21 cellular contexts compared by ENCODE assay signal in the genomic region with DNA sequence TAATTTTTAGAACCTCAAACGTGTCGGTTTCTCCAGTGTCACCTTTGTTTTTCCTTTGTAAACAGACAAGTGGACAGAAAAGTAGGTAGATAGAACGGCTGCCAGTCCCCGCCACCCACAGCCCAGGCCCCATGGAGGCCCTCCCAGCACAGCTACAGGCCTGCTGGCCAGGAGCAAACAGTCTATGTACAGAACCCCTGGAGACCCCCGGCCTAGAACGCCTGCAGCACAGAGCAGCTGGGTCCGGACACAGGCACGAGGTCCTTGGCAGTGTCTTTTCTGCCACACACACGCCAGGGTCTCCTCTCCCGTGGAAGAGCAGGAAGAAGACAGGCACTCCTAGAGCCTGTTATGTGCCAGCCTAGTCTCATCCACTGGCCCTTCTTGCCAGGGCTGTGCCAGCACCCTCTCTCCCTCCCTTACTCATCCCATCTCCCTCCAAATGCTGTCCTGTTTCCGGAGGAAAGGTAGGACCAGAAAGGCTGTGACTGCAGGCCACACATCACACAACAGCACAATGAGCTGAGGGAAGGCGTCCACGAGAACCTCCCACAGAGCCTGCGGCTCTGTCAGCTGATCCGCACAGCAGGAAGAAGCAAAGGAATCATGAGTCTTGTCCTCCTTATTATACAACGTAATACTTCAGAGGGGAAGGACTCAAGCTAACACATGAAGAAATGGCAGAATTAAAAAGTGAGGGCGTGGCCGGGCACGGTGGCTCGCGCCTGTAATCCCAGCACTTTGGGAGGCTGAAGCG.
"Had no signal": no experiment of that assay in that cellular context is flagged by ENCODE, and none has a peak within 500 bp of the region (broad histone marks: within the 10 kb centered on the region; RNA-seq: fewer than 3 reads in every experiment).

No MANE protein-coding gene starts in this region.

- H3K9me3 Mint-ChIP-seq: activated naive CD4-positive, alpha-beta T cell treated with anti-CD3 and anti-CD28 coated beads, Interleukin-2, amount 50 U/mL, for 72 hours; nephron progenitor cell had no signal

- H3K9me3 ChIP-seq: body of pancreas, gastroesophageal sphincter, heart right ventricle, left lung, right atrium auricular region, stomach, upper lobe of left lung had no signal

- DNase-seq: activated CD4-positive, CD25-positive, alpha-beta regulatory T cell treated with anti-CD3 and anti-CD28 coated beads, Interleukin-2, amount 50 U/mL, for 72 hours; activated CD8-positive, alpha-beta memory T cell treated with anti-CD3 and anti-CD28 coated beads for 24 hours; activated CD8-positive, alpha-beta memory T cell treated with anti-CD3 and anti-CD28 coated beads, Interleukin-2, amount 50 U/mL, for 48 hours; activated effector memory CD4-positive, alpha-beta T cell treated with anti-CD3 and anti-CD28 coated beads, Interleukin-2, amount 50 U/mL, for 16 hours; activated T-cell treated with anti-CD3 and anti-CD28 coated beads, Interleukin-2, amount 50 U/mL, for 48 hours; amniotic stem cell; body of pancreas; central memory CD4-positive, alpha-beta T cell; heart right ventricle; mammary epithelial cell; nephron progenitor cell; stomach; T-helper 1 cell; upper lobe of left lung had no signal

- H3K4me1 ChIP-seq: body of pancreas, left lung, upper lobe of left lung had no signal

- H3K4me3 ChIP-seq: body of pancreas, coronary artery, gastroesophageal sphincter, heart right ventricle, left lung, right atrium auricular region, skin epidermis, stomach, upper lobe of left lung had no signal

- H3K4me3 Mint-ChIP-seq: nephron progenitor cell had no signal

- H3K27me3 Mint-ChIP-seq: progenitor cell of endocrine pancreas had no signal

- H3K27ac Mint-ChIP-seq: nephron progenitor cell, progenitor cell of endocrine pancreas had no signal

- H3K27me3 ChIP-seq: body of pancreas, gastroesophageal sphincter, heart right ventricle, left lung, right atrium auricular region, stomach, upper lobe of left lung had no signal

- H3K27ac ChIP-seq: body of pancreas, coronary artery, gastroesophageal sphincter, heart right ventricle, left lung, right atrium auricular region, stomach, upper lobe of left lung had no signal

- ATAC-seq: activated naive CD4-positive, alpha-beta T cell treated with anti-CD3 and anti-CD28 coated beads, Interleukin-2, amount 50 U/mL, for 72 hours; body of pancreas; gastroesophageal sphincter; heart right ventricle; left lung had no signal
